12 cellular contexts compared by ENCODE assay signal in the genomic region with DNA sequence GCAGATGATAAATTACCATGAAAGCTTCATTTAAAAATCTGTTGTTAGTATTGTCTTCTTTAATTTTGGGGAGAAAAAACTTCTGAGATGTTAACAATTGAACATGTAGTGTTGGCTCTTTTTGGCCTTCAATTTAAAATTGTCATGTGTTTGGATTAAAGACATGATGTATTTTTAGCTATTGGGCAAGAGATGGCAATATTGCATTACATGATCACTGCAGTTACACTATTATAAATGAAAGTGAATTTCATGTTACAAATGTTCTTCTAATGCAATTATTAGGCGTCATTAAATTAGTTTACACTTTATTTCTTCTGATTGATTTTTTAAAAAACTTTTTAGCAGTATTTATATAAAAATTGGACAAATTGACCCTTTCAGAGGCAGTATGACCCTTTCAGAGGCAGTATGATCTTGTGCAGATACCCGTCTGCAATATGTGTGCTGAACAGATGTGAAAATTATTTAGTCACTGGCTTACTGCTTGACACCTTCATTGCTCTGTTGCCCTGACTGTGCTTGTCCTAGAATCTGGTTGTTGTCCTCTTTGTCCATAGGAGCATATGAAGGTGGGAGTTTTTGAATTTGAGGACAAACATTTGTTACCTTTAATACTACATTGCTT. TPM values are rescaled to one million over a fixed set of nuclear protein-coding genes. Genes with fewer than 3 reads are reported as not detected.
DNase-seq lines count a peak whose midpoint lies in the region; ATAC-seq and TF ChIP-seq lines count a peak whose summit lies in the region.
"Had no signal": no experiment of that assay in that cellular context is flagged by ENCODE, and none has a peak within 500 bp of the region (broad histone marks: within the 10 kb centered on the region; RNA-seq: fewer than 3 reads in every experiment).

No MANE protein-coding gene starts in this region.

- H3K9me3 Mint-ChIP-seq in osteocyte (ENCODE audit: unreplicated experiment): no peaks in the 10 kb centered on the region
- H3K9me3 Mint-ChIP-seq in immature natural killer cell: no peaks in the 10 kb centered on the region
- H3K9me3 Mint-ChIP-seq: IgD-negative memory B cell had no signal

- DNase-seq in NCI-H1417 (lab: John Stamatoyannopoulos, UW) (peak in 2 of 3 experiments; percentile 2 to 58), NCI-H1417 treated with DMSO at 0.1 percent for 48 hours (lab: John Stamatoyannopoulos, UW) (no peak), NCI-H524 treated with DMSO at 0.1 percent for 48 hours (lab: John Stamatoyannopoulos, UW) (peak; percentile 60), cerebellum (ENCODE audit: low spot score) (peak; percentile 22), osteocyte (ENCODE audit: extremely low spot score, unreplicated experiment) (no peak), T-helper 2 cell (no peak), body of pancreas (no peak), immature natural killer cell (no peak)
- DNase-seq: cortex of kidney, upper lobe of left lung had no signal

- intact Hi-C loops in body of pancreas (cut with DNase I): no loop called here

- no peak overlapping the region for H3K27ac ChIP-seq in body of pancreas
- H3K27ac ChIP-seq: upper lobe of left lung had no signal

- ATAC-seq in body of pancreas: no peak

- H3K4me1 ChIP-seq in body of pancreas: no peaks in the 10 kb centered on the region
- H3K4me1 ChIP-seq: upper lobe of left lung had no signal

- H3K27me3 ChIP-seq in body of pancreas: no peaks in the 10 kb centered on the region
- H3K27me3 ChIP-seq: upper lobe of left lung had no signal

- H3K27ac Mint-ChIP-seq in osteocyte (ENCODE audit: unreplicated experiment): no peak overlapping the region
- no peak overlapping the region for H3K27ac Mint-ChIP-seq in immature natural killer cell
- H3K27ac Mint-ChIP-seq: activated naive CD8-positive, alpha-beta T cell; IgD-negative memory B cell had no signal

- H3K4me1 Mint-ChIP-seq in osteocyte (ENCODE audit: unreplicated experiment) (peaks cover 12% of the 10 kb centered on the region), immature natural killer cell (peaks cover 4 to 10% of the 10 kb centered on the region in 2 donors)

- H3K36me3 ChIP-seq in body of pancreas (replicated peaks in 1 of 2; ENCODE audit: insufficient read depth in 1 of 2, low read depth in 2 of 2): no peaks in the 10 kb centered on the region

- H3K4me3 Mint-ChIP-seq in osteocyte (ENCODE audit: unreplicated experiment) (no peak overlapping the region), immature natural killer cell (no peak overlapping the region)
- H3K4me3 Mint-ChIP-seq: activated naive CD8-positive, alpha-beta T cell; IgD-negative memory B cell had no signal

- 50 to 64% methylated on average over 2 of the region's 2 CpGs for WGBS in body of pancreas, 2 donors

- no peak for TF ChIP-seq POLR2A in body of pancreas (IDR thresholded peaks at IDR 0.05)

- no peaks in the 10 kb centered on the region for H3K27me3 Mint-ChIP-seq in osteocyte (ENCODE audit: unreplicated experiment)
- no peaks in the 10 kb centered on the region for H3K27me3 Mint-ChIP-seq in immature natural killer cell (ENCODE audit: low read depth in 3 of 3)
- H3K27me3 Mint-ChIP-seq: activated naive CD8-positive, alpha-beta T cell; IgD-negative memory B cell had no signal

- H3K36me3 Mint-ChIP-seq in osteocyte (ENCODE audit: unreplicated experiment) (peaks cover 10% of the 10 kb centered on the region), immature natural killer cell (peaks cover 4 to 16% (median 8%) of the 10 kb centered on the region in 3 donors)

- no peak overlapping the region for H3K4me3 ChIP-seq in body of pancreas
- H3K4me3 ChIP-seq: upper lobe of left lung had no signal

- no peaks in the 10 kb centered on the region for H3K9me3 ChIP-seq in body of pancreas
- H3K9me3 ChIP-seq: upper lobe of left lung had no signal

- TF ChIP-seq CTCF in osteocyte (IDR thresholded peaks at IDR 0.05) (peak; percentile 44), body of pancreas (IDR thresholded peaks at IDR 0.05) (peak in 3 of 7 experiments; percentile 23 to 25 (median 23))

RNA-seq across cellular contexts. Expression of gene CDKAL1, which starts 25.8 kb away (rescaled TPM):
- total RNA-seq in cerebellum: 32.3 TPM
- 14.8 and 16.2 TPM in 2 replicates for total RNA-seq in osteocyte
- 10 to 100 TPM; 16.3 to 18.1 TPM for total RNA-seq in body of pancreas
- 10 to 100 TPM; 22.4 to 32.3 (median 25.4) TPM for polyA plus RNA-seq in immature natural killer cell

Comparison
In these comparisons a context has a peak if more than half of its experiments do, and no peak if none do; other contexts are left out.
1. DNase-seq: peak in NCI-H1417 (2 of 3), NCI-H524 treated with DMSO at 0.1 percent for 48 hours (single experiment) and cerebellum (single experiment); none in NCI-H1417 treated with DMSO at 0.1 percent for 48 hours (single experiment), osteocyte (single experiment), T-helper 2 cell (0 of 5), body of pancreas (0 of 4) and immature natural killer cell (0 of 3).